ENCODE assay signal across 10 cellular contexts in genomic region chr5:95591490-95591901, GRCh38. TPM values are rescaled to one million over a fixed set of nuclear protein-coding genes. Genes with fewer than 3 reads are reported as not detected.
A peak's percentile ranks its signal among the peaks of the same experiment; 100 is the strongest.
DNase-seq lines count a peak whose midpoint lies in the region; ATAC-seq, FAIRE-seq and TF ChIP-seq lines count a peak whose summit lies in the region.
"Had no signal": no experiment of that assay in that cellular context is flagged by ENCODE, and none has a peak within 500 bp of the region (broad histone marks: within the 10 kb centered on the region; RNA-seq: fewer than 3 reads in every experiment).

No MANE protein-coding gene starts in this region.

- no peaks in the 10 kb centered on the region for H3K4me1 ChIP-seq in HepG2 (ENCODE audit: insufficient read depth, low read length)
- no peaks in the 10 kb centered on the region for H3K4me1 ChIP-seq in right lobe of liver
- H3K4me1 ChIP-seq in astrocyte (ENCODE audit: insufficient read depth, low read length): peaks cover 12% of the 10 kb centered on the region
- H3K4me1 ChIP-seq in thyroid gland: no peaks in the 10 kb centered on the region

- no peaks in the 10 kb centered on the region for H3K27me3 Mint-ChIP-seq in astrocyte (ENCODE audit: low read depth, unreplicated experiment)

- H3K4me1 Mint-ChIP-seq in astrocyte (ENCODE audit: low read depth, unreplicated experiment): peaks cover 16% of the 10 kb centered on the region

- intact Hi-C loops in HepG2 (cut with micrococcal nuclease; ENCODE audit: unreplicated experiment) (no loop called here), right lobe of liver (cut with DNase I) (no loop called here), thyroid gland (cut with DNase I) (no loop called here)

- H3K36me3 ChIP-seq in HepG2 (replicated peaks in 1 of 2; ENCODE audit: control insufficient read depth in 1 of 2, insufficient read depth in 2 of 2, low read length in 2 of 2): no peaks in the 10 kb centered on the region
- H3K36me3 ChIP-seq in right lobe of liver: no peaks in the 10 kb centered on the region
- no peaks in the 10 kb centered on the region for H3K36me3 ChIP-seq in astrocyte (ENCODE audit: insufficient read depth, low read length)
- H3K36me3 ChIP-seq in thyroid gland: no peaks in the 10 kb centered on the region

- peak overlapping the region; percentile 27 for H3K27ac Mint-ChIP-seq in astrocyte (ENCODE audit: unreplicated experiment)

- H4K20me1 ChIP-seq in HepG2 (ENCODE audit: insufficient read depth, low read length): no peaks in the 10 kb centered on the region
- H4K20me1 ChIP-seq in astrocyte (ENCODE audit: insufficient read depth, low read length): no peaks in the 10 kb centered on the region

- H3K4me2 ChIP-seq in HepG2 (ENCODE audit: low read depth, low read length) (no peak overlapping the region), astrocyte (ENCODE audit: low read length) (peak overlapping the region; percentile 61)

- H3K27ac ChIP-seq in HepG2 (ENCODE audit: extremely low read length, insufficient read depth, low read length): no peak overlapping the region
- no peak overlapping the region for H3K27ac ChIP-seq in right lobe of liver
- peak overlapping the region; percentile 50 for H3K27ac ChIP-seq in astrocyte (ENCODE audit: low read depth, low read length)
- H3K27ac ChIP-seq in thyroid gland: no peak overlapping the region

- DNase-seq in HepG2 (ENCODE audit: low spot score) (peak; percentile 20), right lobe of liver (no peak), astrocyte (ENCODE audit: low read depth) (peak; percentile 72), urothelium cell line (ENCODE audit: low spot score) (peak; percentile 6), GM12891 (ENCODE audit: insufficient read length, low spot score) (no peak), thyroid gland (no peak)
- DNase-seq: NCI-H1417 treated with DMSO at 0.1 percent for 48 hours had no signal

- TF ChIP-seq POLR2A in HepG2 (IDR thresholded peaks at IDR 0.05; ENCODE audit: insufficient read depth in 1 of 2, low read depth in 2 of 2, low read length in 2 of 2) (no peak), right lobe of liver (IDR thresholded peaks at IDR 0.05) (no peak), GM12891 (IDR thresholded peaks at IDR 0.05; ENCODE audit: low read depth, low read length) (no peak), thyroid gland (IDR thresholded peaks at IDR 0.05) (no peak)

- peaks cover 2% of the 10 kb centered on the region for H3K36me3 Mint-ChIP-seq in astrocyte (ENCODE audit: low read depth, unreplicated experiment)

- FAIRE-seq in HepG2 (lab: Jason Lieb, UNC): no peak
- peak; percentile 97 for FAIRE-seq in astrocyte (lab: Jason Lieb, UNC)
- no peak for FAIRE-seq in urothelium cell line (lab: Jason Lieb, UNC)
- no peak for FAIRE-seq in GM12891 (lab: Jason Lieb, UNC)

- no peak overlapping the region for H2AFZ ChIP-seq in HepG2 (ENCODE audit: low read length)
- no peak overlapping the region for H2AFZ ChIP-seq in astrocyte (ENCODE audit: low read depth, low read length)

- H3K9ac ChIP-seq in HepG2 (ENCODE audit: insufficient read depth, low read depth, low read length) (no peak overlapping the region), astrocyte (ENCODE audit: low read length) (no peak overlapping the region)

- CTCF ChIA-PET in HepG2 (lab: Yijun Ruan, JAX; ENCODE audit: low intra/inter-chr PET ratio, low total read pairs): no interaction called here

- WGBS in HepG2 (ENCODE audit: low lambda C conversion rate): 86% methylated on average over 5 of the region's 5 CpGs
- 92% methylated on average over 5 of the region's 5 CpGs for WGBS in right lobe of liver (ENCODE audit: insufficient coverage, low coverage, low lambda C conversion rate, missing lambda C conversion rate)
- 94 to 95% methylated on average over 5 of the region's 5 CpGs for WGBS in thyroid gland, 2 donors

- H3K4me3 ChIP-seq in HepG2 (replicated peaks in 1 of 3; ENCODE audit: insufficient read depth in 1 of 3, low read depth in 2 of 3, low read length in 3 of 3): no peak overlapping the region
- H3K4me3 ChIP-seq in right lobe of liver: no peak overlapping the region
- no peak overlapping the region for H3K4me3 ChIP-seq in astrocyte (ENCODE audit: insufficient read depth, low read depth, low read length)
- no peak overlapping the region for H3K4me3 ChIP-seq in thyroid gland (replicated peaks in 1 of 3)

- no peak overlapping the region for H3K4me3 Mint-ChIP-seq in astrocyte (ENCODE audit: unreplicated experiment)

- ATAC-seq in HepG2: no peak
- no peak for ATAC-seq in right lobe of liver
- ATAC-seq in HG03064 (IDR thresholded peaks at IDR 0.05; ENCODE audit: low read depth, unreplicated experiment): peak; percentile 78
- ATAC-seq in GM18873 (IDR thresholded peaks at IDR 0.05; ENCODE audit: low FRiP score, unreplicated experiment): no peak
- ATAC-seq: left lobe of liver had no signal

- no TSS peak for BruUV-seq in HepG2 (replicated peaks; lab: Mats Ljungman, UMichigan)

- no peaks in the 10 kb centered on the region for H3K9me3 Mint-ChIP-seq in astrocyte (ENCODE audit: unreplicated experiment)

- POLR2A ChIA-PET in HepG2 (lab: Yijun Ruan, JAX): no interaction called here

- H3K79me2 ChIP-seq in HepG2 (ENCODE audit: insufficient read depth, low read length) (no peaks in the 10 kb centered on the region), astrocyte (ENCODE audit: insufficient read depth, low read length) (no peaks in the 10 kb centered on the region)

- TF ChIP-seq EP300 in HepG2 (IDR thresholded peaks at IDR 0.05; ENCODE audit: low read depth in 2 of 2, low read length in 2 of 2) (no peak), HepG2 (CRISPR knock-in tag; IDR thresholded peaks at IDR 0.05; ENCODE audit: borderline replicate concordance) (no peak)

- H3K9me3 ChIP-seq in HepG2 (ENCODE audit: low read length) (no peaks in the 10 kb centered on the region), right lobe of liver (no peaks in the 10 kb centered on the region), astrocyte (ENCODE audit: insufficient read depth, low read depth, low read length) (no peaks in the 10 kb centered on the region), thyroid gland (no peaks in the 10 kb centered on the region)

- no peaks in the 10 kb centered on the region for H3K27me3 ChIP-seq in HepG2 (ENCODE audit: control insufficient read depth in 1 of 2, insufficient read depth in 2 of 2, low read length in 2 of 2)
- no peaks in the 10 kb centered on the region for H3K27me3 ChIP-seq in right lobe of liver
- no peaks in the 10 kb centered on the region for H3K27me3 ChIP-seq in astrocyte (ENCODE audit: insufficient read depth, low read length)
- H3K27me3 ChIP-seq in thyroid gland: no peaks in the 10 kb centered on the region

- TF ChIP-seq CTCF in HepG2 (CRISPR knock-in tag; IDR thresholded peaks at IDR 0.05): no peak
- no peak for TF ChIP-seq CTCF in right lobe of liver (IDR thresholded peaks at IDR 0.05)
- TF ChIP-seq CTCF in astrocyte (IDR thresholded peaks at IDR 0.05; ENCODE audit: insufficient read depth, low read depth, low read length): no peak
- no peak for TF ChIP-seq CTCF in thyroid gland (IDR thresholded peaks at IDR 0.05)

- in situ Hi-C loops in HepG2 (cut with HindIII; ENCODE audit: extremely low pct_ligation_motif_present, low pct_unique_long_range_greater_than_20kb): no loop called here

- no peak for TF ChIP-seq RAD21 in HepG2 (CRISPR knock-in tag; IDR thresholded peaks at IDR 0.05)

RNA-seq across cellular contexts. Expression of gene GPR150, which starts 28.4 kb away (rescaled TPM):
- total RNA-seq in HepG2 (2016; rRNA removed; fragmentation: Illumina TruSeq; extraction: Trizol) (not detected in 2 replicates), right lobe of liver (under 1 TPM in 4 of 6 experiments, not detected in 2; 0.11 to 0.31 (median 0.17) TPM), astrocyte (0.14 TPM in 1 of 2 replicates, not detected in the other), thyroid gland (under 1 TPM in 1 of 4 donors, not detected in 3; 0.42 TPM)
- total RNA-seq in HepG2 (2016; cell fraction: cytosol; rRNA removed; fragmentation: Illumina TruSeq; extraction: Trizol; ENCODE audit: low read depth): not detected in 2 replicates
- not detected in 2 replicates for total RNA-seq in HepG2 (2016; cell fraction: insoluble cytoplasmic fraction; rRNA removed; fragmentation: Illumina TruSeq; extraction: Trizol)
- total RNA-seq in HepG2 (2016; cell fraction: membrane; rRNA removed; fragmentation: Illumina TruSeq; extraction: Trizol): not detected in 2 replicates
- total RNA-seq in HepG2 (2016; cell fraction: nucleus; rRNA removed; fragmentation: Illumina TruSeq; extraction: Trizol): not detected in 2 replicates
- polyA plus RNA-seq in HepG2 (2011; rRNA removed): 0.03 TPM in 1 of 2 replicates, not detected in the other
- polyA plus RNA-seq in HepG2 (2011; cell fraction: cytosol; rRNA removed): not detected in 2 replicates
- polyA plus RNA-seq in HepG2 (2011; cell fraction: nucleus; rRNA removed): 0.06 TPM in 1 of 2 replicates, not detected in the other
- polyA plus RNA-seq in HepG2 (2012): not detected in 2 replicates
- polyA plus RNA-seq in HepG2 (2016; cell fraction: cytosol; fragmentation: Illumina TruSeq; extraction: Trizol; ENCODE audit: low read depth): not detected in 2 replicates
- polyA plus RNA-seq in HepG2 (2016; cell fraction: insoluble cytoplasmic fraction; fragmentation: Illumina TruSeq; extraction: Trizol; ENCODE audit: low read depth): not detected in 2 replicates
- polyA plus RNA-seq in HepG2 (2016; cell fraction: membrane; fragmentation: Illumina TruSeq; extraction: Trizol; ENCODE audit: low read depth): not detected in 2 replicates
- not detected in 2 replicates for polyA plus RNA-seq in HepG2 (2016; cell fraction: nucleus; fragmentation: Illumina TruSeq; extraction: Trizol; ENCODE audit: insufficient read depth, low read depth)
- not detected in 2 replicates for polyA minus RNA-seq in HepG2 (2011; rRNA and poly(A)+ RNA removed; ENCODE audit: low replicate concordance)
- polyA minus RNA-seq in HepG2 (2011; cell fraction: cytosol; rRNA and poly(A)+ RNA removed): not detected in 2 replicates
- not detected in 2 replicates for polyA minus RNA-seq in HepG2 (2011; cell fraction: nucleus; rRNA and poly(A)+ RNA removed)
- 0.42 TPM for polyA plus RNA-seq in GM12891 (2012; ENCODE audit: low read depth, missing spikeins)

RNA-seq across cellular contexts. Expression of gene ARSK, which starts 36.6 kb away (rescaled TPM):
- 5.9 and 7.9 TPM in 2 replicates for total RNA-seq in HepG2 (2016; rRNA removed; fragmentation: Illumina TruSeq; extraction: Trizol)
- total RNA-seq in HepG2 (2016; cell fraction: cytosol; rRNA removed; fragmentation: Illumina TruSeq; extraction: Trizol; ENCODE audit: low read depth): 1.8 and 1.9 TPM in 2 replicates
- total RNA-seq in HepG2 (2016; cell fraction: insoluble cytoplasmic fraction; rRNA removed; fragmentation: Illumina TruSeq; extraction: Trizol): 5.8 and 7.1 TPM in 2 replicates
- total RNA-seq in HepG2 (2016; cell fraction: membrane; rRNA removed; fragmentation: Illumina TruSeq; extraction: Trizol): 3.2 and 4.5 TPM in 2 replicates
- total RNA-seq in HepG2 (2016; cell fraction: nucleus; rRNA removed; fragmentation: Illumina TruSeq; extraction: Trizol): 9.3 and 9.9 TPM in 2 replicates
- 6.0 and 7.9 TPM in 2 replicates for polyA plus RNA-seq in HepG2 (2011; rRNA removed)
- 4.2 and 6.1 TPM in 2 replicates for polyA plus RNA-seq in HepG2 (2011; cell fraction: cytosol; rRNA removed)
- polyA plus RNA-seq in HepG2 (2011; cell fraction: nucleus; rRNA removed): 1.6 and 2.2 TPM in 2 replicates
- polyA plus RNA-seq in HepG2 (2012): 5.3 and 6.3 TPM in 2 replicates
- 1.1 and 1.2 TPM in 2 replicates for polyA plus RNA-seq in HepG2 (2016; cell fraction: cytosol; fragmentation: Illumina TruSeq; extraction: Trizol; ENCODE audit: low read depth)
- 6.0 and 7.2 TPM in 2 replicates for polyA plus RNA-seq in HepG2 (2016; cell fraction: insoluble cytoplasmic fraction; fragmentation: Illumina TruSeq; extraction: Trizol; ENCODE audit: low read depth)
- 2.6 and 3.0 TPM in 2 replicates for polyA plus RNA-seq in HepG2 (2016; cell fraction: membrane; fragmentation: Illumina TruSeq; extraction: Trizol; ENCODE audit: low read depth)
- polyA plus RNA-seq in HepG2 (2016; cell fraction: nucleus; fragmentation: Illumina TruSeq; extraction: Trizol; ENCODE audit: insufficient read depth, low read depth): 8.9 and 9.1 TPM in 2 replicates
- polyA minus RNA-seq in HepG2 (2011; rRNA and poly(A)+ RNA removed; ENCODE audit: low replicate concordance): 3.8 and 3.9 TPM in 2 replicates
- 5.4 and 5.8 TPM in 2 replicates for polyA minus RNA-seq in HepG2 (2011; cell fraction: cytosol; rRNA and poly(A)+ RNA removed)
- polyA minus RNA-seq in HepG2 (2011; cell fraction: nucleus; rRNA and poly(A)+ RNA removed): 9.3 and 10.3 TPM in 2 replicates
- total RNA-seq in right lobe of liver: 1 to 10 TPM; 2.1 to 4.9 (median 4.0) TPM
- total RNA-seq in astrocyte: 9.0 and 10.0 TPM in 2 replicates
- polyA plus RNA-seq in GM12891 (2012; ENCODE audit: low read depth, missing spikeins): 3.3 TPM
- 10 to 100 TPM in 2 of 4 donors, 1 to 10 TPM in 2; 7.8 to 11.4 (median 9.3) TPM for total RNA-seq in thyroid gland

RNA-seq across cellular contexts. Expression of gene SKIC3, which starts 36.7 kb away (rescaled TPM):
- total RNA-seq in HepG2 (2016; rRNA removed; fragmentation: Illumina TruSeq; extraction: Trizol) (61.5 and 86.9 TPM in 2 replicates), right lobe of liver (10 to 100 TPM; 29.0 to 42.2 (median 38.0) TPM), astrocyte (98.3 and 99.9 TPM in 2 replicates), thyroid gland (100 to 1,000 TPM in 1 of 4 donors, 10 to 100 TPM in 3; 77.0 to 111 (median 91.2) TPM)
- total RNA-seq in HepG2 (2016; cell fraction: cytosol; rRNA removed; fragmentation: Illumina TruSeq; extraction: Trizol; ENCODE audit: low read depth): 3.7 and 5.5 TPM in 2 replicates
- 63.6 and 87.5 TPM in 2 replicates for total RNA-seq in HepG2 (2016; cell fraction: insoluble cytoplasmic fraction; rRNA removed; fragmentation: Illumina TruSeq; extraction: Trizol)
- 18.7 and 19.0 TPM in 2 replicates for total RNA-seq in HepG2 (2016; cell fraction: membrane; rRNA removed; fragmentation: Illumina TruSeq; extraction: Trizol)
- 80.7 and 86.0 TPM in 2 replicates for total RNA-seq in HepG2 (2016; cell fraction: nucleus; rRNA removed; fragmentation: Illumina TruSeq; extraction: Trizol)
- polyA plus RNA-seq in HepG2 (2011; rRNA removed): 34.3 and 36.9 TPM in 2 replicates
- polyA plus RNA-seq in HepG2 (2011; cell fraction: cytosol; rRNA removed): 9.5 and 14.6 TPM in 2 replicates
- polyA plus RNA-seq in HepG2 (2011; cell fraction: nucleus; rRNA removed): 48.8 and 59.8 TPM in 2 replicates
- 34.0 and 34.3 TPM in 2 replicates for polyA plus RNA-seq in HepG2 (2012)
- polyA plus RNA-seq in HepG2 (2016; cell fraction: cytosol; fragmentation: Illumina TruSeq; extraction: Trizol; ENCODE audit: low read depth): 1.2 and 1.3 TPM in 2 replicates
- polyA plus RNA-seq in HepG2 (2016; cell fraction: insoluble cytoplasmic fraction; fragmentation: Illumina TruSeq; extraction: Trizol; ENCODE audit: low read depth): 36.0 and 38.6 TPM in 2 replicates
- 3.1 and 4.3 TPM in 2 replicates for polyA plus RNA-seq in HepG2 (2016; cell fraction: membrane; fragmentation: Illumina TruSeq; extraction: Trizol; ENCODE audit: low read depth)
- polyA plus RNA-seq in HepG2 (2016; cell fraction: nucleus; fragmentation: Illumina TruSeq; extraction: Trizol; ENCODE audit: insufficient read depth, low read depth): 63.0 and 66.8 TPM in 2 replicates
- polyA minus RNA-seq in HepG2 (2011; rRNA and poly(A)+ RNA removed; ENCODE audit: low replicate concordance): 18.7 and 33.3 TPM in 2 replicates
- polyA minus RNA-seq in HepG2 (2011; cell fraction: cytosol; rRNA and poly(A)+ RNA removed): 22.9 and 27.7 TPM in 2 replicates
- polyA minus RNA-seq in HepG2 (2011; cell fraction: nucleus; rRNA and poly(A)+ RNA removed): 175 and 181 TPM in 2 replicates
- polyA plus RNA-seq in GM12891 (2012; ENCODE audit: low read depth, missing spikeins): 22.0 TPM

RNA-seq across cellular contexts. Expression of gene RFESD, which starts 55.1 kb away (rescaled TPM):
- total RNA-seq in HepG2 (2016; rRNA removed; fragmentation: Illumina TruSeq; extraction: Trizol) (1.2 and 2.2 TPM in 2 replicates), right lobe of liver (1 to 10 TPM in 4 of 6 experiments, under 1 TPM in 2; 0.56 to 2.2 (median 1.6) TPM), astrocyte (0.87 and 2.2 TPM in 2 replicates), thyroid gland (1 to 10 TPM in 3 of 4 donors, under 1 TPM in 1; 0.63 to 3.7 (median 2.5) TPM)
- total RNA-seq in HepG2 (2016; cell fraction: cytosol; rRNA removed; fragmentation: Illumina TruSeq; extraction: Trizol; ENCODE audit: low read depth): 1.3 and 1.6 TPM in 2 replicates
- total RNA-seq in HepG2 (2016; cell fraction: insoluble cytoplasmic fraction; rRNA removed; fragmentation: Illumina TruSeq; extraction: Trizol): 1.1 and 1.9 TPM in 2 replicates
- 0.65 and 1.2 TPM in 2 replicates for total RNA-seq in HepG2 (2016; cell fraction: membrane; rRNA removed; fragmentation: Illumina TruSeq; extraction: Trizol)
- total RNA-seq in HepG2 (2016; cell fraction: nucleus; rRNA removed; fragmentation: Illumina TruSeq; extraction: Trizol): 1.8 and 2.5 TPM in 2 replicates
- 1.1 TPM in 2 replicates for polyA plus RNA-seq in HepG2 (2011; rRNA removed)
- 0.32 and 0.51 TPM in 2 replicates for polyA plus RNA-seq in HepG2 (2011; cell fraction: cytosol; rRNA removed)
- polyA plus RNA-seq in HepG2 (2011; cell fraction: nucleus; rRNA removed): 0.24 and 0.50 TPM in 2 replicates
- 1.1 and 1.6 TPM in 2 replicates for polyA plus RNA-seq in HepG2 (2012)
- polyA plus RNA-seq in HepG2 (2016; cell fraction: cytosol; fragmentation: Illumina TruSeq; extraction: Trizol; ENCODE audit: low read depth): 0.32 and 0.85 TPM in 2 replicates
- polyA plus RNA-seq in HepG2 (2016; cell fraction: insoluble cytoplasmic fraction; fragmentation: Illumina TruSeq; extraction: Trizol; ENCODE audit: low read depth): 1.5 and 2.0 TPM in 2 replicates
- 0.31 and 0.51 TPM in 2 replicates for polyA plus RNA-seq in HepG2 (2016; cell fraction: membrane; fragmentation: Illumina TruSeq; extraction: Trizol; ENCODE audit: low read depth)
- polyA plus RNA-seq in HepG2 (2016; cell fraction: nucleus; fragmentation: Illumina TruSeq; extraction: Trizol; ENCODE audit: insufficient read depth, low read depth): 1.8 and 2.3 TPM in 2 replicates
- 0.10 and 0.96 TPM in 2 replicates for polyA minus RNA-seq in HepG2 (2011; rRNA and poly(A)+ RNA removed; ENCODE audit: low replicate concordance)
- 0.79 TPM in 1 of 2 replicates, not detected in the other for polyA minus RNA-seq in HepG2 (2011; cell fraction: cytosol; rRNA and poly(A)+ RNA removed)
- polyA minus RNA-seq in HepG2 (2011; cell fraction: nucleus; rRNA and poly(A)+ RNA removed): 1.1 and 1.8 TPM in 2 replicates
- polyA plus RNA-seq in GM12891 (2012; ENCODE audit: low read depth, missing spikeins): 4.0 TPM

Comparison
In these comparisons a context has a peak if more than half of its experiments do, and no peak if none do; other contexts are left out.
1. DNase-seq: peak in HepG2 (single experiment), astrocyte (single experiment) and urothelium cell line (single experiment); none in right lobe of liver (0 of 3), GM12891 (single experiment) and thyroid gland (0 of 2).